Comparison of ENCODE assay signal across 8 cellular contexts in genomic region chr10:29804025-29804852, GRCh38.
DNase-seq lines count a peak whose midpoint lies in the region; ATAC-seq and TF ChIP-seq lines count a peak whose summit lies in the region.

No MANE protein-coding gene starts in this region.

- H3K27me3 Mint-ChIP-seq in dendritic cell treated with granulocyte-macrophage colony-stimulating factor and Interleukin-4, amounts not matched to agents 40 ng/mL and 50 ng/mL, for 4 days: peaks cover 3% of the 10 kb centered on the region

- H3K9me3 Mint-ChIP-seq in dendritic cell treated with granulocyte-macrophage colony-stimulating factor and Interleukin-4, amounts not matched to agents 40 ng/mL and 50 ng/mL, for 4 days: peaks cover 14% of the 10 kb centered on the region

- H3K4me3 ChIP-seq in neutrophil (ENCODE audit: low read depth in 1 of 2, low read length in 1 of 2): peak overlapping the region in 1 of 2 experiments; percentile 3

- H3K4me1 ChIP-seq in neutrophil (ENCODE audit: control insufficient read depth in 1 of 2, insufficient read depth in 1 of 2, low read depth in 1 of 2, low read length in 1 of 2): peaks cover 23 to 29% of the 10 kb centered on the region in 2 experiments

- TF ChIP-seq CTCF in neutrophil (IDR thresholded peaks at IDR 0.05): no peak

- peak overlapping the region; percentile 72 for H3K27ac ChIP-seq in neutrophil

- H3K4me1 Mint-ChIP-seq in dendritic cell treated with granulocyte-macrophage colony-stimulating factor and Interleukin-4, amounts not matched to agents 40 ng/mL and 50 ng/mL, for 4 days (ENCODE audit: low read depth): peaks cover 59% of the 10 kb centered on the region

- H3K4me3 Mint-ChIP-seq in dendritic cell treated with granulocyte-macrophage colony-stimulating factor and Interleukin-4, amounts not matched to agents 40 ng/mL and 50 ng/mL, for 4 days: peak overlapping the region; percentile 17

- no peaks in the 10 kb centered on the region for H3K36me3 Mint-ChIP-seq in dendritic cell treated with granulocyte-macrophage colony-stimulating factor and Interleukin-4, amounts not matched to agents 40 ng/mL and 50 ng/mL, for 4 days (ENCODE audit: low read depth)

- peak; percentile 96 for DNase-seq in EH (ENCODE audit: low read depth)
- peak; percentile 61 for DNase-seq in NCI-H1694 (lab: John Stamatoyannopoulos, UW)
- no peak for DNase-seq in ecto neural progenitor cell (ENCODE audit: low spot score)

- no peaks in the 10 kb centered on the region for H3K9me3 ChIP-seq in neutrophil

- intact Hi-C loops in dendritic cell treated with granulocyte-macrophage colony-stimulating factor and Interleukin-4, amounts not matched to agents 40 ng/mL and 50 ng/mL, for 4 days (cut with micrococcal nuclease): loop anchor here (5.0 kb wide), 1 partner anchor 42 kb away; no protein-coding TSS in a partner anchor

- no peak for ATAC-seq in HG03378 (IDR thresholded peaks at IDR 0.05; ENCODE audit: unreplicated experiment)
- ATAC-seq in HG03521 (IDR thresholded peaks at IDR 0.05; ENCODE audit: unreplicated experiment): no peak
- no peak for ATAC-seq in GM19397 (IDR thresholded peaks at IDR 0.05; ENCODE audit: unreplicated experiment)

- H3K27me3 ChIP-seq in neutrophil: peaks cover 10% of the 10 kb centered on the region

- H3K27ac Mint-ChIP-seq in dendritic cell treated with granulocyte-macrophage colony-stimulating factor and Interleukin-4, amounts not matched to agents 40 ng/mL and 50 ng/mL, for 4 days: peak overlapping the region; percentile 82

- no peaks in the 10 kb centered on the region for H3K36me3 ChIP-seq in neutrophil
